ENCODE assay signal across 8 cellular contexts in the genomic region with DNA sequence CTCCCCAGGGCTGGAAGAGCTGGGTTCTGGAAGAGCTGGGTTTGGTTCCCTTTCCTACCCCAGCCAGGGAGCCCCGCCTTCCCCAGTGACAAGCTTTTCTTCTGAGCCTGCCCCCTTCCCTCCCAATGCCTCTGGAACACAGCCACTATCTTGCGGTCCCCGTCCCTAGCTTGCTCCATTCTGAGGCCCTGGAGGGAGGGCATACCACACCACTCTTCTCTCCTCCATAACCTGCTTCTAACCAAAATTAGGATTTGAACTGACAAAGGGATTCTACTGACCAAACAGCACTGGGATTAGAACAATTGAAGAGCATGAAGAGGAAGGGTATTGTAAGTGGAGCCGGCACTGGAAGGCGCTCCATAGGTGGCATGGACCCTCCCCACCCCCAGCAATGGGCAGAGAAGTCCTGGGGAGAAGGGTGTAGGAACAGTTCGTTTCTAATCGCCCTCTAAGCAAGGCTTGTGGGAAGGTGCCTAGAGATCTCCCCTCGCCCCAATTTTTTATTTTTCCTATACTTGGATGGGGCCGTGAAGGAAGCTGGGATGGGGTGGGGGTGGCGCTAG. TPM values are rescaled to one million over a fixed set of nuclear protein-coding genes. Genes with fewer than 3 reads are reported as not detected.
DNase-seq lines count a peak whose midpoint lies in the region; ATAC-seq and TF ChIP-seq lines count a peak whose summit lies in the region.

No MANE protein-coding gene starts in this region.

- H3K27ac ChIP-seq in 22Rv1 (peak overlapping the region; percentile 79), PC-3 (ENCODE audit: low read length) (peak overlapping the region; percentile 74; the same call in 1 of the 2 replicates), caudate nucleus (ENCODE audit: low read depth, low read length) (peak overlapping the region; percentile 63)

- TF ChIP-seq CTCF in 22Rv1 (IDR thresholded peaks at IDR 0.05) (no peak), PC-3 (conservative IDR thresholded peaks at IDR 0.05; ENCODE audit: low read depth, low read length) (no peak), kidney epithelial cell (IDR thresholded peaks at IDR 0.05; ENCODE audit: insufficient read depth, low read length, poor library complexity, severe bottlenecking) (no peak)

- BruUV-seq in PC-3 (replicated peaks; lab: Mats Ljungman, UMichigan), result TSS peak; percentile 72

- no peaks in the 10 kb centered on the region for H3K9me2 ChIP-seq in PC-3 (replicated peaks; ENCODE audit: low read length)

- ATAC-seq in PC-3 (peak; percentile 52), HG03520 (IDR thresholded peaks at IDR 0.05; ENCODE audit: unreplicated experiment) (no peak)

- peaks cover 23% of the 10 kb centered on the region for H3K4me1 ChIP-seq in PC-3 (ENCODE audit: insufficient read depth, low read length)

- peaks cover 35% of the 10 kb centered on the region for H3K79me2 ChIP-seq in PC-3 (ENCODE audit: low read length)

- DNase-seq in GM03348 (ENCODE audit: low spot score), result peak; percentile 92
- peak; percentile 65 for DNase-seq in PC-3
- peak in 45 of 61 donors; percentile 4 to 83 (median 41) for DNase-seq in caudate nucleus (lab: John Stamatoyannopoulos, UW)
- no peak for DNase-seq in kidney epithelial cell (ENCODE audit: low read depth)
- peak; percentile 38 for DNase-seq in stimulated activated CD8-positive, alpha-beta memory T cell treated with anti-CD3 and anti-CD28 coated beads, Interleukin-4, amount 100 ng/mL, for 48 hours
- DNase-seq in NCI-H187 treated with DMSO at 0.1 percent for 48 hours (lab: John Stamatoyannopoulos, UW), result no peak

- peak overlapping the region; percentile 90 for H3K9ac ChIP-seq in PC-3 (ENCODE audit: low read length)

- peak overlapping the region; percentile 95 for H2AFZ ChIP-seq in PC-3 (ENCODE audit: low read length)

- intact Hi-C loops in PC-3 (cut with micrococcal nuclease), result loop anchor here (2.0 to 5.0 kb wide), 2 partner anchors 57 to 76 kb away; a partner anchor contains a TSS

- no peaks in the 10 kb centered on the region for H3F3A ChIP-seq in PC-3 (ENCODE audit: low read length, unreplicated experiment)

- CTCF ChIA-PET in PC-3 (lab: Charles Lee), result interaction anchor here (0.6 kb wide), 1 partner anchor 72 kb away, joined by 4 read pairs; no protein-coding TSS in a partner anchor

- H3K27me3 ChIP-seq in PC-3 (ENCODE audit: low read length) (no peaks in the 10 kb centered on the region), kidney epithelial cell (ENCODE audit: control insufficient read depth, insufficient read depth, low read length) (no peaks in the 10 kb centered on the region)

- H3K36me3 ChIP-seq in PC-3 (ENCODE audit: low read depth, low read length) (0 out of 2 replicates have a peak, but pooled peaks cover 6% of the 10 kb centered on the region), kidney epithelial cell (ENCODE audit: control insufficient read depth, insufficient read depth, low read length) (peaks cover 1% of the 10 kb centered on the region)

- peak overlapping the region; percentile 95 for H3K4me2 ChIP-seq in PC-3 (ENCODE audit: low read length)

- H3K9me3 ChIP-seq in PC-3 (ENCODE audit: low read length), result no peaks in the 10 kb centered on the region

- POLR2A ChIA-PET in PC-3 (lab: Charles Lee; ENCODE audit: unreplicated experiment), result interaction anchor here (0.7 kb wide), 1 partner anchor 29 kb away, joined by 3 read pairs; no protein-coding TSS in a partner anchor

- H4K20me1 ChIP-seq in PC-3 (ENCODE audit: low read length), result peaks cover 4% of the 10 kb centered on the region; the same call in 1 of the 2 replicates

- H3K4me3 ChIP-seq in PC-3 (ENCODE audit: low read length), result peak overlapping the region; percentile 79
- H3K4me3 ChIP-seq in kidney epithelial cell (ENCODE audit: low read depth, low read length), result peak overlapping the region; percentile 50

RNA-seq across cellular contexts. Expression of a gene that starts 0.7 kb away (rescaled TPM):
- total RNA-seq in PC-3 (2014; rRNA removed) (13.4 and 19.2 TPM in 2 replicates), kidney epithelial cell (6.0 and 9.2 TPM in 2 replicates)

RNA-seq across cellular contexts. Expression of a gene that starts 51.8 kb away (rescaled TPM):
- total RNA-seq in PC-3 (2014; rRNA removed) (21.5 and 29.5 TPM in 2 replicates), kidney epithelial cell (3.6 and 4.1 TPM in 2 replicates)

Comparison
In these comparisons a context has a peak if more than half of its experiments do, and no peak if none do; other contexts are left out.
1. DNase-seq: peak in GM03348 (single experiment), PC-3 (single experiment), caudate nucleus (45 of 61) and stimulated activated CD8-positive, alpha-beta memory T cell treated with anti-CD3 and anti-CD28 coated beads, Interleukin-4, amount 100 ng/mL, for 48 hours (single experiment); none in kidney epithelial cell (single experiment) and NCI-H187 treated with DMSO at 0.1 percent for 48 hours (single experiment).
2. Peak in every context shown above with its lines, with median percentiles within 50 percentile points of each other: H3K27ac ChIP-seq.